8 cellular contexts compared by ENCODE assay signal in the genomic region with DNA sequence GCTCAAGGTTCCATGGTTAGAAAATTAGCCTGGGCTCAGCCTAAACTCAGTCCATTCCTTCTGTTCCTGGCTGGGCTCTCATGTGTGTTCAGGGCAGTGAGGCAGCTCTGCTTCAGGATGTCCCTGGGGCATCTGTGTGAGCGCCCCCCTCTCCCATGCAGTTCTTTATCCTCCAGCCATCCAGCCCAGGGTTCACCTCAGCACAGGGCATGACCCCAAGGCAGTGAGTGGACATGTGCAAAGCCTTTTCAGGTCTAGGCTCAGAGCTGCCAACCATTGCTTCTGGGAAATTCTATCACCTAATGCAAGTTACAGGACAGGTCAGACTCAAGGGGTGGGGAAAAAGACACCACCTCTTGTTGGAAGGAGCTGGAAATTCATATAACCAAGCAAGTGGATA. TPM values are rescaled to one million over a fixed set of nuclear protein-coding genes. Genes with fewer than 3 reads are reported as not detected.
"Had no signal": no experiment of that assay in that cellular context is flagged by ENCODE, and none has a peak within 500 bp of the region (broad histone marks: within the 10 kb centered on the region; RNA-seq: fewer than 3 reads in every experiment).

No MANE protein-coding gene starts in this region.

RNA-seq across cellular contexts. Expression of a gene that starts 10.1 kb away (rescaled TPM):
- total RNA-seq: activated B cell treated with CpG ODN at 0.5 μM for 24 hours had no signal

RNA-seq across cellular contexts. Expression of a gene that starts 30.4 kb away (rescaled TPM):
- total RNA-seq: activated B cell treated with CpG ODN at 0.5 μM for 24 hours; activated CD4-positive, alpha-beta T cell treated with anti-CD3 and anti-CD28 coated beads, Interleukin-2, amount 10 ng/mL, durations not matched to agents 24 days and 14 days; activated CD8-positive, alpha-beta memory T cell treated with anti-CD3 and anti-CD28 coated beads for 36 hours; activated CD8-positive, alpha-beta T cell treated with anti-CD3 and anti-CD28 coated beads for 36 hours; activated naive CD4-positive, alpha-beta T cell treated with anti-CD3 and anti-CD28 coated beads, Interleukin-2, amount 50 U/mL, for 72 hours; activated naive CD8-positive, alpha-beta T cell treated with anti-CD3 and anti-CD28 coated beads for 36 hours; activated T-helper 1 cell treated with anti-CD3 and anti-CD28 coated beads, Interleukin-12 subunit alpha, Interleukin-12 subunit beta, Interleukin-2, Interleukin-4 antibody, amounts not matched to agents 30 ng/mL and 10 ng/mL and 1 ng/mL, durations not matched to agents 14 hours and 24 hours and 36 hours; activated T-helper 17 cell treated with anti-CD3 and anti-CD28 coated beads, Interleukin-2, amount 50 U/mL, for 72 hours had no signal
